1 cellular context compared by ENCODE assay signal in genomic region chr5:141969783-141970741, GRCh38.
TF ChIP-seq lines count a peak whose summit lies in the region.

No MANE protein-coding gene starts in this region.

TF ChIP-seq in IMR-90, 13 proteins besides CTCF, POLR2A, EP300 and RAD21:
- no peak for TF ChIP-seq SMC3 (IDR thresholded peaks at IDR 0.05; ENCODE audit: low read depth, low read length)
- TF ChIP-seq FOS (IDR thresholded peaks at IDR 0.05; ENCODE audit: low read depth, low read length): no peak
